ENCODE assay signal across 8 cellular contexts in the genomic region with DNA sequence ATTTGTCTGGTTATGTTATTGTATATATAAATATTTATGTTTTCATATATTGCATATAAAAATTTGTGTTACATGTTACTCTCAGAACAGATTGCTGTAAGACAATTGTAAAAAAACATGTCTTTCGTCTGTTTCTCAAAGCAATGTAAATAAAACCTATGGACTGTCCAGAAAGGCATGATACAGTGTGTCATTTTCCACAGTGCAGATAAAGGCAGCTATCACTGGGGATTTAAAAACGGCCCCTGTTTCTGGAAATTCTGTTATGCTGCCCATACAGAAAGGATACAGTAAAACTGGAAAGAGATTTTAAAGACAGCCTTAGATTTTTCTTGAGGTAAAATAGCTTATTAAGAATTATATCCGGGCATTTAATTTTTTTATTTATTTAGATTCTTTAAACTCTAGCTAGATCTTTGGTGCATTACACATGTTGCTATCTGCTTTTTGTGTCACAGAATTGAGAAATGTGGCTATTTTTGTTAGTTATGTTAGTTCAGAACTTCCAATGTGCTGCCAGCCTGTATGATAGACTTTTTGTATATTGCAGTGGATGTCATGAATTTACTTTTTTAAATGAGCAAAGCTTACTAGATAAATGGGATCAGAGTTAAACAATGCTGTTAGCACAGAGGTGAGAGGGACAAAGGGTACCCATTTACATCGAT. TPM values are rescaled to one million over a fixed set of nuclear protein-coding genes. Genes with fewer than 3 reads are reported as not detected.
DNase-seq lines count a peak whose midpoint lies in the region; ATAC-seq and TF ChIP-seq lines count a peak whose summit lies in the region.

No MANE protein-coding gene starts in this region.

- no peaks in the 10 kb centered on the region for H4K20me1 ChIP-seq in neural cell (ENCODE audit: insufficient read depth)

- no peaks in the 10 kb centered on the region for H3K36me3 Mint-ChIP-seq in endothelial cell (ENCODE audit: low read depth, unreplicated experiment)

- peaks cover 6% of the 10 kb centered on the region for H3K4me1 ChIP-seq in cardiac muscle cell (ENCODE audit: low read depth)

- no peaks in the 10 kb centered on the region for H3F3A ChIP-seq in neural cell (ENCODE audit: insufficient read depth, low read length, poor library complexity, severe bottlenecking)

- H3K4me1 Mint-ChIP-seq in endothelial cell (ENCODE audit: unreplicated experiment) = peaks cover 18% of the 10 kb centered on the region

- H3K4me2 ChIP-seq in neural cell (ENCODE audit: low read length) = peak overlapping the region; percentile 89

- TF ChIP-seq EP300 in neural cell (conservative IDR thresholded peaks at IDR 0.05; ENCODE audit: poor library complexity, severe bottlenecking) = no peak

- H3K27ac Mint-ChIP-seq in endothelial cell (ENCODE audit: unreplicated experiment) = peak overlapping the region; percentile 74

- TF ChIP-seq RAD21 in neural cell (conservative IDR thresholded peaks at IDR 0.05) = no peak

- no peaks in the 10 kb centered on the region for H3K9me3 Mint-ChIP-seq in endothelial cell (ENCODE audit: unreplicated experiment)

- H3K27me3 ChIP-seq in cardiac muscle cell = no peaks in the 10 kb centered on the region
- no peaks in the 10 kb centered on the region for H3K27me3 ChIP-seq in neural cell (ENCODE audit: insufficient read depth, low read depth, low read length)

- no peak for TF ChIP-seq CTCF in cardiac muscle cell (IDR thresholded peaks at IDR 0.05; ENCODE audit: low read depth, low read length)
- TF ChIP-seq CTCF in endothelial cell (IDR thresholded peaks at IDR 0.05; ENCODE audit: unreplicated experiment) = no peak
- no peak for TF ChIP-seq CTCF in neural cell (IDR thresholded peaks at IDR 0.05; ENCODE audit: poor library complexity, severe bottlenecking)

- peaks cover 7% of the 10 kb centered on the region for H3K27me3 Mint-ChIP-seq in endothelial cell (ENCODE audit: unreplicated experiment)

- H3K4me3 Mint-ChIP-seq in endothelial cell (ENCODE audit: unreplicated experiment) = peak overlapping the region; percentile 99

- intact Hi-C loops in left ventricle myocardium superior (cut with micrococcal nuclease) = no loop called here

- peak overlapping the region; percentile 97 for H2AFZ ChIP-seq in neural cell (ENCODE audit: low read depth, low read length)

- H3K4me3 ChIP-seq in cardiac muscle cell (peak overlapping the region; percentile 80), SK-N-MC (peak overlapping the region; percentile 99), neural cell (ENCODE audit: low read length) (peak overlapping the region; percentile 85)

- H3K27ac ChIP-seq in cardiac muscle cell (peak overlapping the region; percentile 100), SK-N-MC (peak overlapping the region; percentile 100), neural cell (ENCODE audit: low read length) (peak overlapping the region; percentile 99)

- H3K9me3 ChIP-seq in cardiac muscle cell (ENCODE audit: low read depth) = no peaks in the 10 kb centered on the region
- no peaks in the 10 kb centered on the region for H3K9me3 ChIP-seq in SK-N-MC (ENCODE audit: low read depth, low read length)
- H3K9me3 ChIP-seq in neural cell (ENCODE audit: low read length) = no peaks in the 10 kb centered on the region

- peak in 1 of 2 donors; percentile 23 for DNase-seq in cardiac muscle cell (ENCODE audit: low read depth in 1 of 2, low spot score in 1 of 2)
- DNase-seq in left ventricle myocardium superior = no peak
- DNase-seq in SK-N-MC (ENCODE audit: low read depth, low spot score) = no peak
- DNase-seq in endothelial cell (ENCODE audit: low spot score) = no peak

- H3K79me2 ChIP-seq in neural cell (replicated peaks; ENCODE audit: insufficient read depth, low read length) = peaks cover 55% of the 10 kb centered on the region

- ATAC-seq in left ventricle myocardium superior = no peak
- no peak for ATAC-seq in HG02938 (IDR thresholded peaks at IDR 0.05; ENCODE audit: unreplicated experiment)
- no peak for ATAC-seq in HG03095 (IDR thresholded peaks at IDR 0.05; ENCODE audit: unreplicated experiment)
- ATAC-seq in HG03442 (IDR thresholded peaks at IDR 0.05; ENCODE audit: unreplicated experiment) = no peak

- peak overlapping the region; percentile 100 for H3K9ac ChIP-seq in SK-N-MC (ENCODE audit: insufficient read length)
- peak overlapping the region; percentile 98 for H3K9ac ChIP-seq in neural cell (ENCODE audit: low read length)

- no peaks in the 10 kb centered on the region for H3K9me2 ChIP-seq in neural cell (ENCODE audit: insufficient read depth, low read length)

- no peaks in the 10 kb centered on the region for H3K36me3 ChIP-seq in cardiac muscle cell
- H3K36me3 ChIP-seq in SK-N-MC (ENCODE audit: insufficient read depth, low read length) = no peaks in the 10 kb centered on the region
- no peaks in the 10 kb centered on the region for H3K36me3 ChIP-seq in neural cell (ENCODE audit: insufficient read depth, low read length)

TF ChIP-seq in neural cell, 6 proteins besides CTCF, POLR2A, EP300 and RAD21:
- no peak for TF ChIP-seq MXI1 (conservative IDR thresholded peaks at IDR 0.05; ENCODE audit: poor library complexity, severe bottlenecking)

RNA-seq across cellular contexts. Expression of gene INO80D, which starts 0.8 kb away (rescaled TPM):
- total RNA-seq in cardiac muscle cell (3.7 and 6.1 TPM in 2 replicates), left ventricle myocardium superior (13.1 TPM), endothelial cell (ENCODE audit: unreplicated experiment) (21.0 TPM)
- polyA plus RNA-seq in cardiac muscle cell (2.7 and 7.3 TPM in 2 replicates), neural cell (7.8 and 8.7 TPM in 2 replicates)
- 32.4 and 41.2 TPM in 2 replicates for polyA minus RNA-seq in neural cell
